In genomic region chr18:57249109-57249508, GRCh38 we compare ENCODE assay signal across 16 cellular contexts.
A peak's percentile ranks its signal among the peaks of the same experiment; 100 is the strongest.
DNase-seq lines count a peak whose midpoint lies in the region; ATAC-seq and TF ChIP-seq lines count a peak whose summit lies in the region.
"Had no signal": no experiment of that assay in that cellular context is flagged by ENCODE, and none has a peak within 500 bp of the region (broad histone marks: within the 10 kb centered on the region; RNA-seq: fewer than 3 reads in every experiment).

No MANE protein-coding gene starts in this region.

- H2BK5ac ChIP-seq in neuronal stem cell (ENCODE audit: low read length), result no peak overlapping the region

- H3K14ac ChIP-seq in neuronal stem cell (ENCODE audit: low read length), result no peak overlapping the region

- H3K23ac ChIP-seq in neuronal stem cell (ENCODE audit: low read depth, low read length, poor library complexity), result no peak overlapping the region

- no peak overlapping the region for H3K4ac ChIP-seq in neuronal stem cell (ENCODE audit: low read length)

- H3K27me3 Mint-ChIP-seq in endodermal cell (ENCODE audit: insufficient read depth), result peaks cover 4% of the 10 kb centered on the region
- no peaks in the 10 kb centered on the region for H3K27me3 Mint-ChIP-seq in activated CD4-positive, alpha-beta T cell treated with anti-CD3 and anti-CD28 coated beads, Interleukin-2, amount 10 ng/mL, durations not matched to agents 24 days and 14 days

- H3K27ac Mint-ChIP-seq in endodermal cell, result no peak overlapping the region
- no peak overlapping the region for H3K27ac Mint-ChIP-seq in activated CD4-positive, alpha-beta T cell treated with anti-CD3 and anti-CD28 coated beads, Interleukin-2, amount 10 ng/mL, durations not matched to agents 24 days and 14 days
- H3K27ac Mint-ChIP-seq: CD14-positive monocyte; CD8-positive, alpha-beta T cell; HFFc6 had no signal

- no peaks in the 10 kb centered on the region for H3K4me1 ChIP-seq in endodermal cell (ENCODE audit: control insufficient read depth, insufficient read depth, low read length)
- H3K4me1 ChIP-seq in neuronal stem cell (ENCODE audit: control insufficient read depth in 2 of 2, insufficient read depth in 1 of 2, low read depth in 1 of 2, low read length in 2 of 2), result peaks cover 5 to 10% of the 10 kb centered on the region in 2 donors
- H3K4me1 ChIP-seq: A549 had no signal

- no peaks in the 10 kb centered on the region for H3K36me3 Mint-ChIP-seq in endodermal cell (ENCODE audit: low read depth)
- no peaks in the 10 kb centered on the region for H3K36me3 Mint-ChIP-seq in activated CD4-positive, alpha-beta T cell treated with anti-CD3 and anti-CD28 coated beads, Interleukin-2, amount 10 ng/mL, durations not matched to agents 24 days and 14 days (ENCODE audit: low read depth)
- H3K36me3 Mint-ChIP-seq: CD14-positive monocyte; CD8-positive, alpha-beta T cell had no signal

- H3K9ac ChIP-seq in endodermal cell (ENCODE audit: extremely low read depth, low read length, poor library complexity, severe bottlenecking) (no peak overlapping the region), neuronal stem cell (ENCODE audit: low read depth, low read length, poor library complexity) (no peak overlapping the region)

- no peak overlapping the region for H2AK5ac ChIP-seq in neuronal stem cell (ENCODE audit: low read depth, low read length)

- no peak overlapping the region for H2BK12ac ChIP-seq in neuronal stem cell (ENCODE audit: low read length)

- H3K4me2 ChIP-seq in neuronal stem cell (ENCODE audit: insufficient read depth, low read length, poor library complexity, severe bottlenecking), result no peak overlapping the region
- H3K4me2 ChIP-seq: A549 had no signal

- H3K4me3 Mint-ChIP-seq in endodermal cell, result no peak overlapping the region
- no peak overlapping the region for H3K4me3 Mint-ChIP-seq in activated CD4-positive, alpha-beta T cell treated with anti-CD3 and anti-CD28 coated beads, Interleukin-2, amount 10 ng/mL, durations not matched to agents 24 days and 14 days
- H3K4me3 Mint-ChIP-seq: CD14-positive monocyte; CD8-positive, alpha-beta T cell; HFFc6 had no signal

- H3K18ac ChIP-seq in neuronal stem cell (ENCODE audit: low read length), result no peak overlapping the region

- no peaks in the 10 kb centered on the region for H3K9me3 Mint-ChIP-seq in endodermal cell
- no peaks in the 10 kb centered on the region for H3K9me3 Mint-ChIP-seq in activated CD4-positive, alpha-beta T cell treated with anti-CD3 and anti-CD28 coated beads, Interleukin-2, amount 10 ng/mL, durations not matched to agents 24 days and 14 days
- H3K9me3 Mint-ChIP-seq: CD8-positive, alpha-beta T cell; HFFc6 had no signal

- no peak overlapping the region for H2BK15ac ChIP-seq in neuronal stem cell (ENCODE audit: low read length)

- H2AFZ ChIP-seq in neuronal stem cell (ENCODE audit: low read length), result no peak overlapping the region

- ATAC-seq in GM18519 (IDR thresholded peaks at IDR 0.05; ENCODE audit: low FRiP score, unreplicated experiment), result no peak
- ATAC-seq: A549; CD8-positive, alpha-beta T cell had no signal

- no peak overlapping the region for H3K4me3 ChIP-seq in NB4 (ENCODE audit: low read depth, low read length)
- no peak overlapping the region for H3K4me3 ChIP-seq in endodermal cell (ENCODE audit: low read length)
- H3K4me3 ChIP-seq in neuronal stem cell (ENCODE audit: low read length in 2 of 2), result no peak overlapping the region
- H3K4me3 ChIP-seq: A549 had no signal

- no peaks in the 10 kb centered on the region for H3K36me3 ChIP-seq in endodermal cell (ENCODE audit: control insufficient read depth, insufficient read depth, low read length)
- no peaks in the 10 kb centered on the region for H3K36me3 ChIP-seq in neuronal stem cell (replicated peaks in 1 of 2; ENCODE audit: control insufficient read depth in 2 of 2, insufficient read depth in 2 of 2, low read length in 2 of 2)

- peak; percentile 3 for DNase-seq in NB4 (ENCODE audit: low read depth)
- peak; percentile 34 for DNase-seq in NOMO-1 treated with DMSO at 0.1 percent for 48 hours (lab: John Stamatoyannopoulos, UW; ENCODE audit: unreplicated experiment)
- DNase-seq in endodermal cell, result no peak
- DNase-seq in neuronal stem cell (ENCODE audit: low spot score), result peak; percentile 36
- DNase-seq in activated CD4-positive, alpha-beta T cell treated with anti-CD3 and anti-CD28 coated beads, Interleukin-2, amount 10 ng/mL, durations not matched to agents 24 days and 14 days, result no peak
- no peak for DNase-seq in anterior cingulate cortex (lab: John Stamatoyannopoulos, UW)
- DNase-seq: CD8-positive, alpha-beta T cell; COR-L47; DND-41; GDM1; HCEC 1CT; HFFc6 had no signal

- no peak overlapping the region for H4K91ac ChIP-seq in neuronal stem cell (ENCODE audit: low read depth, low read length, poor library complexity)

- no peak overlapping the region for H2BK120ac ChIP-seq in neuronal stem cell (ENCODE audit: low read depth, low read length)

- no peak for TF ChIP-seq POLR2A in NB4 (IDR thresholded peaks at IDR 0.05; ENCODE audit: extremely low read depth, insufficient read length)

- 58 to 75% methylated on average over 4 to 6 of the region's 6 CpGs for WGBS in endodermal cell (ENCODE audit: insufficient coverage in 1 of 2, insufficient read length in 1 of 2), 2 experiments
- no CpG with 5 or more reads among the region's 6 CpGs for WGBS in neuronal stem cell (ENCODE audit: extremely low coverage in 2 of 2, insufficient read length in 2 of 2, insufficient replicate concordance in 1 of 2), 2 donors

- H3K27ac ChIP-seq in endodermal cell (ENCODE audit: low read depth, low read length) (peak overlapping the region; percentile 42), neuronal stem cell (replicated peaks; ENCODE audit: low read length) (no peak overlapping the region)
- H3K27ac ChIP-seq: A549, HL-60 had no signal

- no peaks in the 10 kb centered on the region for H3K4me1 Mint-ChIP-seq in endodermal cell
- H3K4me1 Mint-ChIP-seq in activated CD4-positive, alpha-beta T cell treated with anti-CD3 and anti-CD28 coated beads, Interleukin-2, amount 10 ng/mL, durations not matched to agents 24 days and 14 days, result no peaks in the 10 kb centered on the region

- H3K27me3 ChIP-seq in endodermal cell (ENCODE audit: control insufficient read depth, insufficient read depth, low read length, poor library complexity, severe bottlenecking), result no peaks in the 10 kb centered on the region
- no peaks in the 10 kb centered on the region for H3K27me3 ChIP-seq in neuronal stem cell (ENCODE audit: control insufficient read depth in 3 of 3, insufficient read depth in 3 of 3, low read depth in 1 of 3, low read length in 3 of 3)

- H3K9me3 ChIP-seq in endodermal cell (ENCODE audit: control insufficient read depth, low read length) (no peaks in the 10 kb centered on the region), neuronal stem cell (replicated peaks in 1 of 2; ENCODE audit: control insufficient read depth in 2 of 2, insufficient read depth in 1 of 2, low read depth in 1 of 2, low read length in 2 of 2) (no peaks in the 10 kb centered on the region)
- H3K9me3 ChIP-seq: A549 had no signal

- no peak overlapping the region for H4K8ac ChIP-seq in neuronal stem cell (ENCODE audit: low read depth, low read length)

- intact Hi-C loops in activated CD4-positive, alpha-beta T cell treated with anti-CD3 and anti-CD28 coated beads, Interleukin-2, amount 10 ng/mL, durations not matched to agents 24 days and 14 days (cut with micrococcal nuclease), result no loop called here

- H3K79me1 ChIP-seq in neuronal stem cell (ENCODE audit: low read depth, low read length), result no peaks in the 10 kb centered on the region

- TF ChIP-seq CTCF in NB4 (IDR thresholded peaks at IDR 0.05; ENCODE audit: low read depth, low read length) (no peak), endodermal cell (conservative IDR thresholded peaks at IDR 0.05) (no peak)

Comparison
In these comparisons a context has a peak if more than half of its experiments do, and no peak if none do; other contexts are left out.
1. DNase-seq: peak in NB4 (single experiment), NOMO-1 treated with DMSO at 0.1 percent for 48 hours (single experiment) and neuronal stem cell (single experiment); none in endodermal cell (single experiment), activated CD4-positive, alpha-beta T cell treated with anti-CD3 and anti-CD28 coated beads, Interleukin-2, amount 10 ng/mL, durations not matched to agents 24 days and 14 days (single experiment) and anterior cingulate cortex (0 of 58).